18 cellular contexts compared by ENCODE assay signal in the genomic region with DNA sequence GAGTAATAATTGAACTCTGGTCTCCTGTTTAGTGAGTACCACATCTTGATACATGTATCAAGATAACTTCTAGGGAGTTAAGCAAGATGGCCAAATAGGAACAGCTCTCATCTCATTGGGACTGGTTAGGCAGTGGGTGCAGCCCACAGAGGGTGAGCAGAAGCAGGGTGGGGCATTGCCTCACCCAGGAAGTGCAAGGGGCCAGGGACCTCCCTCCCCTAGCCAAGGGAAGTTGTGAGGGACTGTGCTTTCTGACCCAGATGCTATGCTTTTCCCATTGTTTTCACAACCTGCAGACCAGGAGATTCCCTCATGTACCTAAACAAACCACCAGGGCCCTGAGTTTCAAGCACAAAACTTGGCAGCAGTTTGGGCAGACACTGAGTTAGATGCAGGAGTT.
A peak's percentile ranks its signal among the peaks of the same experiment; 100 is the strongest.
DNase-seq lines count a peak whose midpoint lies in the region; ATAC-seq and TF ChIP-seq lines count a peak whose summit lies in the region.
"Had no signal": no experiment of that assay in that cellular context is flagged by ENCODE, and none has a peak within 500 bp of the region (broad histone marks: within the 10 kb centered on the region; RNA-seq: fewer than 3 reads in every experiment).

No MANE protein-coding gene starts in this region.

- CTCF ChIA-PET in activated CD4-positive, alpha-beta T cell treated with anti-CD3 and anti-CD28 coated beads, Interleukin-2, amount 10 ng/mL, durations not matched to agents 7 days and 5 days (lab: Charles Lee): interaction anchor here (1.1 kb wide), 1 partner anchor 14 kb away, joined by 3 read pairs; no protein-coding TSS in a partner anchor

- peaks cover 29% of the 10 kb centered on the region for H3K9me3 Mint-ChIP-seq in activated CD4-positive, alpha-beta T cell treated with anti-CD3 and anti-CD28 coated beads, Interleukin-2, amount 10 ng/mL, durations not matched to agents 7 days and 5 days
- peaks cover 29% of the 10 kb centered on the region for H3K9me3 Mint-ChIP-seq in activated naive CD8-positive, alpha-beta T cell treated with anti-CD3 and anti-CD28 coated beads for 36 hours

- H3K4me1 ChIP-seq in heart right ventricle (no peaks in the 10 kb centered on the region), HAP-1 (no peaks in the 10 kb centered on the region), vagina (no peaks in the 10 kb centered on the region)
- H3K4me1 ChIP-seq: gastrocnemius medialis, pancreas, Peyer's patch, sigmoid colon, upper lobe of right lung had no signal

- no peak for ATAC-seq in heart right ventricle
- ATAC-seq: gastrocnemius medialis had no signal

- no peak for TF ChIP-seq CTCF in NB4 (IDR thresholded peaks at IDR 0.05; ENCODE audit: low read depth, low read length)
- TF ChIP-seq CTCF in heart right ventricle (IDR thresholded peaks at IDR 0.05): no peak
- TF ChIP-seq CTCF in vagina (IDR thresholded peaks at IDR 0.05): no peak

- H3K27me3 ChIP-seq in heart right ventricle (no peaks in the 10 kb centered on the region), HAP-1 (ENCODE audit: low read depth) (no peaks in the 10 kb centered on the region), vagina (no peaks in the 10 kb centered on the region)
- H3K27me3 ChIP-seq: gastrocnemius medialis, pancreas, Peyer's patch, sigmoid colon, upper lobe of right lung had no signal

- intact Hi-C loops in heart right ventricle (cut with DNase I) (no loop called here), vagina (cut with DNase I) (no loop called here)

- no peak overlapping the region for H3K4me3 ChIP-seq in NB4 (ENCODE audit: low read depth, low read length)
- no peak overlapping the region for H3K4me3 ChIP-seq in heart right ventricle
- H3K4me3 ChIP-seq in HAP-1: no peak overlapping the region
- H3K4me3 ChIP-seq in vagina: no peak overlapping the region
- H3K4me3 ChIP-seq: gastrocnemius medialis, pancreas, Peyer's patch, sigmoid colon, upper lobe of right lung had no signal

- DNase-seq in activated CD4-positive, alpha-beta T cell treated with anti-CD3 and anti-CD28 coated beads, Interleukin-2, amount 10 ng/mL, durations not matched to agents 7 days and 5 days: no peak
- DNase-seq in activated CD4-positive, alpha-beta T cell treated with anti-CD3 and anti-CD28 coated beads for 48 hours: no peak
- peak; percentile 39 for DNase-seq in NB4 (ENCODE audit: low read depth)
- DNase-seq in activated naive CD8-positive, alpha-beta T cell treated with anti-CD3 and anti-CD28 coated beads for 36 hours: no peak
- DNase-seq in renal cortical epithelial cell (ENCODE audit: low read depth): peak; percentile 25
- DNase-seq in heart right ventricle: no peak
- no peak for DNase-seq in HAP-1 (ENCODE audit: low spot score in 2 of 2)
- no peak for DNase-seq in vagina (ENCODE audit: extremely low spot score in 2 of 2)
- DNase-seq: activated CD4-positive, alpha-beta T cell treated with anti-CD3 and anti-CD28 coated beads for 1 hour; gastrocnemius medialis; naive B cell; NCI-H187; NCI-H345; pancreas; sigmoid colon had no signal

- H3K27ac Mint-ChIP-seq in activated CD4-positive, alpha-beta T cell treated with anti-CD3 and anti-CD28 coated beads, Interleukin-2, amount 10 ng/mL, durations not matched to agents 7 days and 5 days: peak overlapping the region; percentile 47
- peak overlapping the region; percentile 54 for H3K27ac Mint-ChIP-seq in activated naive CD8-positive, alpha-beta T cell treated with anti-CD3 and anti-CD28 coated beads for 36 hours
- H3K27ac Mint-ChIP-seq: naive B cell had no signal

- peaks cover 0 to 16% (median 0%) of the 10 kb centered on the region in 11 donors for H3K9me3 ChIP-seq in heart right ventricle
- H3K9me3 ChIP-seq in HAP-1: no peaks in the 10 kb centered on the region
- H3K9me3 ChIP-seq in vagina: no peaks in the 10 kb centered on the region
- H3K9me3 ChIP-seq: gastrocnemius medialis, pancreas, Peyer's patch, sigmoid colon had no signal

- H3K27me3 Mint-ChIP-seq in activated CD4-positive, alpha-beta T cell treated with anti-CD3 and anti-CD28 coated beads, Interleukin-2, amount 10 ng/mL, durations not matched to agents 7 days and 5 days: no peaks in the 10 kb centered on the region
- peaks cover 3% of the 10 kb centered on the region for H3K27me3 Mint-ChIP-seq in activated naive CD8-positive, alpha-beta T cell treated with anti-CD3 and anti-CD28 coated beads for 36 hours

- H3K4me1 Mint-ChIP-seq in activated CD4-positive, alpha-beta T cell treated with anti-CD3 and anti-CD28 coated beads, Interleukin-2, amount 10 ng/mL, durations not matched to agents 7 days and 5 days: peaks cover 16% of the 10 kb centered on the region
- peaks cover 20% of the 10 kb centered on the region for H3K4me1 Mint-ChIP-seq in activated naive CD8-positive, alpha-beta T cell treated with anti-CD3 and anti-CD28 coated beads for 36 hours

- in situ Hi-C loops in HAP-1 (cut with MboI; ENCODE audit: low sequenced_read_pairs): no loop called here

- H3K4me3 Mint-ChIP-seq in activated CD4-positive, alpha-beta T cell treated with anti-CD3 and anti-CD28 coated beads, Interleukin-2, amount 10 ng/mL, durations not matched to agents 7 days and 5 days: no peak overlapping the region
- H3K4me3 Mint-ChIP-seq in activated naive CD8-positive, alpha-beta T cell treated with anti-CD3 and anti-CD28 coated beads for 36 hours: no peak overlapping the region

- H3K36me3 Mint-ChIP-seq in activated CD4-positive, alpha-beta T cell treated with anti-CD3 and anti-CD28 coated beads, Interleukin-2, amount 10 ng/mL, durations not matched to agents 7 days and 5 days (ENCODE audit: low read depth): peaks cover 17% of the 10 kb centered on the region
- H3K36me3 Mint-ChIP-seq in activated naive CD8-positive, alpha-beta T cell treated with anti-CD3 and anti-CD28 coated beads for 36 hours: peaks cover 17% of the 10 kb centered on the region

- H3K27ac ChIP-seq in heart right ventricle (no peak overlapping the region), vagina (no peak overlapping the region)
- H3K27ac ChIP-seq: C4-2B, gastrocnemius medialis, pancreas, Peyer's patch, upper lobe of right lung had no signal

- no peak for TF ChIP-seq POLR2A in NB4 (IDR thresholded peaks at IDR 0.05; ENCODE audit: extremely low read depth, insufficient read length)
- no peak for TF ChIP-seq POLR2A in vagina (IDR thresholded peaks at IDR 0.05)

- H3K36me3 ChIP-seq in heart right ventricle (no peaks in the 10 kb centered on the region), HAP-1 (replicated peaks) (no peaks in the 10 kb centered on the region), vagina (no peaks in the 10 kb centered on the region)
- H3K36me3 ChIP-seq: gastrocnemius medialis, pancreas, Peyer's patch, sigmoid colon, upper lobe of right lung had no signal

- POLR2A ChIA-PET in activated CD4-positive, alpha-beta T cell treated with anti-CD3 and anti-CD28 coated beads, Interleukin-2, amount 10 ng/mL, durations not matched to agents 7 days and 5 days (lab: Charles Lee): no interaction called here

Comparison
In these comparisons a context has a peak if more than half of its experiments do, and no peak if none do; other contexts are left out.
1. DNase-seq: peak in NB4 (single experiment) and renal cortical epithelial cell (single experiment); none in activated CD4-positive, alpha-beta T cell treated with anti-CD3 and anti-CD28 coated beads, Interleukin-2, amount 10 ng/mL, durations not matched to agents 7 days and 5 days (single experiment), activated CD4-positive, alpha-beta T cell treated with anti-CD3 and anti-CD28 coated beads for 48 hours (single experiment), activated naive CD8-positive, alpha-beta T cell treated with anti-CD3 and anti-CD28 coated beads for 36 hours (single experiment), heart right ventricle (0 of 2), HAP-1 (0 of 2) and vagina (0 of 2).